In the genomic region with DNA sequence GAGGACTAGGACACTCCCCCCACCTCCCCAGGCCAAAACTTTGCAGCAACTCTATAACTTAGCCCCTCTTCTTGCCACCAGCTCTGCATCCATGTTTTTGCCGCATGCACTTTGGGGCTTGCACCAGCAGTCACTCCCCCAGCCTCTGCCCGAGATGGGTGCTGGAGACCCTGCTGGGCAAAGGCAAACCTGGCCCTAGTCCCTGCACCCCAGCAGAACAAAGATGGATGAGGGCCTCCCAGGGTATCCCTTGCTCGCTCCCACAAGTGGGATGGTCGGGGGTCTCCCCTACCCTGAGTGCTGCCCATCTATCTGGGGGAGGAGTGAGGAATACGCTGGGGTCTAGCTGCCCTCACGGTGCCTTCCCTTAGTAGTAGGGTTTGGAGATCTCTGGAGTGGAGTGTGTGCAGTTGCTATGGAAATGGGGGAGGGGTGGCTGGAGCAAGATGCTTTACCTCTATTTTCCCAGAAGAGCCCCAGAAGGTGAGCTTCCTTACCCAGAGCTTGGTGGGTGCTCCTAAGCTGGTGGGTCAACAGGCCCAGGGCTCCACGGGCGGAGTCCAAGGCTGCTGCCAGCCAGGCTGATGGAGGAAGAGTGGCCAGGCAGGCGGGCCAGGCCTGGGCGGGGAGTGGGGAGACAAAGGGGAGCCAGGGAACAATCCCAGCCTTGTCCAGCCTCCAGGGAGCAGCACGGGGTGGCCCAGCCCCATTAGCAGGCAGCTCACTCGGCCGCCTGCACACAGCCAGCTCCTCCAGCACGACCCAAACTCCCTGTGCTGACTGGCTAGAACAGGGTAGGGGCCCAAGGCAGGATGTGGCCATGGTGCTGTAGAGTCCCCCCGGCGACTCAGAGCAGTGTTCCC, we compare ENCODE assay signal across 9 cellular contexts. TPM values are rescaled to one million over a fixed set of nuclear protein-coding genes. Genes with fewer than 3 reads are reported as not detected.
DNase-seq lines count a peak whose midpoint lies in the region; ATAC-seq and TF ChIP-seq lines count a peak whose summit lies in the region.
"Had no signal": no experiment of that assay in that cellular context is flagged by ENCODE, and none has a peak within 500 bp of the region (broad histone marks: within the 10 kb centered on the region; RNA-seq: fewer than 3 reads in every experiment).

A gene with protein sequence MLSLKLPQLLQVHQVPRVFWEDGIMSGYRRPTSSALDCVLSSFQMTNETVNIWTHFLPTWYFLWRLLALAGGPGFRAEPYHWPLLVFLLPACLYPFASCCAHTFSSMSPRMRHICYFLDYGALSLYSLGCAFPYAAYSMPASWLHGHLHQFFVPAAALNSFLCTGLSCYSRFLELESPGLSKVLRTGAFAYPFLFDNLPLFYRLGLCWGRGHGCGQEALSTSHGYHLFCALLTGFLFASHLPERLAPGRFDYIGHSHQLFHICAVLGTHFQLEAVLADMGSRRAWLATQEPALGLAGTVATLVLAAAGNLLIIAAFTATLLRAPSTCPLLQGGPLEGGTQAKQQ (minus strand): TSS at position 597 of the 863 bp plus-strand sequence. CDS start 1,325 bp downstream, outside the sequence.

- no peak within 1 kb of the TSS for H3K4me3 Mint-ChIP-seq in mesothelial cell of epicardium

- TF ChIP-seq CTCF in mesothelial cell of epicardium (IDR thresholded peaks at IDR 0.05; ENCODE audit: unreplicated experiment) = no peak

- peak; percentile 26 for TF ChIP-seq POLR2A in GM19193 (IDR thresholded peaks at IDR 0.05; ENCODE audit: extremely low read depth, insufficient read depth, insufficient read length)

- H3K9me3 Mint-ChIP-seq in mesothelial cell of epicardium = no peaks in the 10 kb centered on the region

- peak within 1 kb of the TSS; percentile 16 for H3K27ac Mint-ChIP-seq in mesothelial cell of epicardium

- no peak for ATAC-seq in GM21367 (IDR thresholded peaks at IDR 0.05; ENCODE audit: unreplicated experiment)

- peaks cover 8% of the 10 kb centered on the region for H3K36me3 Mint-ChIP-seq in mesothelial cell of epicardium

- H3K27me3 Mint-ChIP-seq in mesothelial cell of epicardium (ENCODE audit: low read depth) = no peaks in the 10 kb centered on the region

- DNase-seq in AG20443 (ENCODE audit: low spot score) (peak; percentile 20), cerebellum (ENCODE audit: low spot score) (peak; percentile 53), mesothelial cell of epicardium (ENCODE audit: low spot score in 2 of 2, unreplicated experiment in 2 of 2) (no peak), glomerular visceral epithelial cell (ENCODE audit: extremely low spot score) (no peak), AML-193 (lab: John Stamatoyannopoulos, UW) (no peak), T-helper 9 cell (no peak)
- DNase-seq: GF-D8 had no signal

- peaks cover 4% of the 10 kb centered on the region for H3K4me1 Mint-ChIP-seq in mesothelial cell of epicardium

RNA-seq across cellular contexts. Expression of the gene that starts here (rescaled TPM):
- total RNA-seq in cerebellum = 7.7 TPM
- total RNA-seq in mesothelial cell of epicardium = 30.1 to 32.0 TPM (median 30.7 TPM) in 3 replicates

Comparison
In these comparisons a context has a peak if more than half of its experiments do, and no peak if none do; other contexts are left out.
1. DNase-seq: peak in AG20443 (single experiment) and cerebellum (single experiment); none in mesothelial cell of epicardium (0 of 2), glomerular visceral epithelial cell (single experiment), AML-193 (0 of 2) and T-helper 9 cell (single experiment).